In the genomic region with DNA sequence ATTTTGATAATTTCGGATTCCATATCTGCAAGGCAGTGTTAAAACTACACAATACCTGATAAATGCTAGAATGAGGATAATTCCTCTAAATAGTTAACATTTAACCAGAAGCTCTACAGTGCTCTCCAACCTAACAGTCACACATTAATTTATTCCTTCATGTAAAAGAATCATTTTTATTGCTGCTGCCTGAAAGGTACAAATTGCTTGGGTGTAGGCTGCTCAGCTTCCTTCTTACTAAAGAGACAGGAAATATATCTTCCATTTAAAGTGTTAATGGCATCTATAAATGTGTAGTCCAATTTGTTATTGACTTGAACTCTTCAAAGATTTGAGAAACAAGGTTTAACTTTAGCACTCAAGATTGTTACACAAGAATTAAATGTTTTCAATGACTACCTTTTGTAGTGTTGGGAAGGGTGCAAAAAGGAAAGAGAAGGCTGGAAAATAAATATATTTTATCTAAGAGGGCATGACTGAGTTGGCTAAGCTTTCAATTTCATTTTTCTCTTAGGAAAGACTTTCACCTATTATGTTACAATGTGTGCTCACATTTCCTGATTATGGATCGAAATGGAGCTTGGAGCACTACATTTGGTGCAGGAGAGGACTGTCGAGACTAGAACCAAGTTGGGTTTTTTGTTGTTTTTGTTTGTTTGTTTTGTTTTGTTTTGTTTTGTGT, we compare ENCODE assay signal across 32 cellular contexts.
DNase-seq lines count a peak whose midpoint lies in the region; ATAC-seq, FAIRE-seq and TF ChIP-seq lines count a peak whose summit lies in the region.
"Had no signal": no experiment of that assay in that cellular context is flagged by ENCODE, and none has a peak within 500 bp of the region (broad histone marks: within the 10 kb centered on the region; RNA-seq: fewer than 3 reads in every experiment).

No MANE protein-coding gene starts in this region.

- H3K27ac ChIP-seq in CD4-positive, CD25-positive, alpha-beta regulatory T cell (ENCODE audit: insufficient read depth, low read length, poor library complexity, severe bottlenecking): no peak overlapping the region
- H3K27ac ChIP-seq in duodenal mucosa (ENCODE audit: low read depth, low read length): no peak overlapping the region
- H3K27ac ChIP-seq in psoas muscle: no peak overlapping the region
- H3K27ac ChIP-seq: BLaER1 treated with 17β-estradiol and CSF1 and Interleukin-3, amounts not matched to agents 10 nM and 100 nM; epithelial cell of prostate; neutrophil; PC-9; skin epidermis; upper lobe of right lung; WERI-Rb-1 had no signal

- no peaks in the 10 kb centered on the region for H3K9me3 Mint-ChIP-seq in CD4-positive, CD25-positive, alpha-beta regulatory T cell
- H3K9me3 Mint-ChIP-seq in neural crest cell: peaks cover 2% of the 10 kb centered on the region
- H3K9me3 Mint-ChIP-seq: activated T-cell treated with anti-CD3 and anti-CD28 coated beads, Interleukin-2, amount 50 U/mL, for 4 hours had no signal

- peak; percentile 63 for FAIRE-seq in GM19239 (lab: Jason Lieb, UNC)
- FAIRE-seq: keratinocyte had no signal

- DNase-seq in CD4-positive, CD25-positive, alpha-beta regulatory T cell: no peak
- DNase-seq in GM19239 (ENCODE audit: insufficient read length, low spot score) (no peak), neural crest cell (ENCODE audit: low read depth, low spot score) (no peak), psoas muscle (no peak)
- DNase-seq in stimulated activated naive CD4-positive, alpha-beta T cell (lab: John Stamatoyannopoulos, UW): no peak
- DNase-seq: activated CD4-positive, alpha-beta T cell treated with anti-CD3 and anti-CD28 coated beads for 48 hours; activated naive CD4-positive, alpha-beta T cell treated with Interleukin-2 at 50 U/mL for 16 hours; activated T-cell treated with anti-CD3 and anti-CD28 coated beads, Interleukin-2, amount 50 U/mL, for 4 hours; amniotic stem cell; Caco-2; DND-41; effector CD8-positive, alpha-beta T cell; KBM-7; MG63; NCI-H146; NCI-H2107; NK-92 treated with Interleukin-12 subunit alpha and Interleukin-12 subunit beta, amount 100 ng/mL, for 24 hours; PC-9; SHP77; stimulated activated CD4-positive, alpha-beta T cell treated with anti-CD3 and anti-CD28 coated beads, Interleukin-2, amount 100 ng/mL, for 24 hours; substantia nigra; T-helper 9 cell; upper lobe of right lung; WERI-Rb-1 had no signal

- no peaks in the 10 kb centered on the region for H3K27me3 Mint-ChIP-seq in CD4-positive, CD25-positive, alpha-beta regulatory T cell
- H3K27me3 Mint-ChIP-seq in neural crest cell (ENCODE audit: low read depth): no peaks in the 10 kb centered on the region

- TF ChIP-seq CTCF in neural crest cell (conservative IDR thresholded peaks at IDR 0.05): no peak
- TF ChIP-seq CTCF in psoas muscle (IDR thresholded peaks at IDR 0.05): no peak

- no peaks in the 10 kb centered on the region for H3K27me3 ChIP-seq in CD4-positive, CD25-positive, alpha-beta regulatory T cell (ENCODE audit: control insufficient read depth, insufficient read depth, low read length)
- H3K27me3 ChIP-seq in duodenal mucosa (ENCODE audit: control insufficient read depth in 1 of 2, insufficient read depth in 2 of 2, low read length in 2 of 2) (no peaks in the 10 kb centered on the region), psoas muscle (ENCODE audit: insufficient read depth in 3 of 3, low read length in 2 of 3) (no peaks in the 10 kb centered on the region)
- H3K27me3 ChIP-seq: BLaER1 treated with 17β-estradiol and CSF1 and Interleukin-3, amounts not matched to agents 10 nM and 100 nM; MG63; neutrophil; upper lobe of right lung had no signal

- peaks cover 18% of the 10 kb centered on the region for H3K36me3 Mint-ChIP-seq in CD4-positive, CD25-positive, alpha-beta regulatory T cell
- no peaks in the 10 kb centered on the region for H3K36me3 Mint-ChIP-seq in neural crest cell (ENCODE audit: low read depth)

- 70 to 75% (median 73%) methylated on average over 3 of the region's 3 CpGs for WGBS in psoas muscle, 3 donors

- no peak overlapping the region for H3K4me3 Mint-ChIP-seq in CD4-positive, CD25-positive, alpha-beta regulatory T cell
- H3K4me3 Mint-ChIP-seq in neural crest cell: no peak overlapping the region
- H3K4me3 Mint-ChIP-seq: activated T-cell treated with anti-CD3 and anti-CD28 coated beads, Interleukin-2, amount 50 U/mL, for 4 hours had no signal

- no peaks in the 10 kb centered on the region for H3K4me1 ChIP-seq in CD4-positive, CD25-positive, alpha-beta regulatory T cell (ENCODE audit: control insufficient read depth, insufficient read depth, low read length, poor library complexity, severe bottlenecking)
- peaks cover 10 to 30% of the 10 kb centered on the region in 2 donors for H3K4me1 ChIP-seq in duodenal mucosa (ENCODE audit: control insufficient read depth in 1 of 2, insufficient read depth in 2 of 2, low read length in 2 of 2)
- H3K4me1 ChIP-seq in psoas muscle: no peaks in the 10 kb centered on the region
- H3K4me1 ChIP-seq: BLaER1 treated with 17β-estradiol and CSF1 and Interleukin-3, amounts not matched to agents 10 nM and 100 nM had no signal

- no peak overlapping the region for H3K9ac ChIP-seq in duodenal mucosa (ENCODE audit: low read depth in 1 of 2, low read length in 2 of 2)
- H3K9ac ChIP-seq: BLaER1 treated with 17β-estradiol and CSF1 and Interleukin-3, amounts not matched to agents 10 nM and 100 nM had no signal

- peak overlapping the region in 2 of 3 donors; percentile 44 to 84 for H3K27ac Mint-ChIP-seq in CD4-positive, CD25-positive, alpha-beta regulatory T cell
- peak overlapping the region; percentile 58 for H3K27ac Mint-ChIP-seq in neural crest cell (ENCODE audit: unreplicated experiment)

- no peak overlapping the region for H3K4me3 ChIP-seq in CD4-positive, CD25-positive, alpha-beta regulatory T cell (ENCODE audit: low read depth, low read length)
- H3K4me3 ChIP-seq in duodenal mucosa (ENCODE audit: low read depth in 1 of 2, low read length in 2 of 2): peak overlapping the region; percentile 17 to 41
- H3K4me3 ChIP-seq in psoas muscle: no peak overlapping the region
- H3K4me3 ChIP-seq: BLaER1 treated with 17β-estradiol and CSF1 and Interleukin-3, amounts not matched to agents 10 nM and 100 nM; MG63; PC-9; skin epidermis; upper lobe of right lung had no signal

- intact Hi-C loops in psoas muscle (cut with DNase I): no loop called here

- peaks cover 8 to 15% (median 11%) of the 10 kb centered on the region in 4 donors for H3K4me1 Mint-ChIP-seq in CD4-positive, CD25-positive, alpha-beta regulatory T cell
- H3K4me1 Mint-ChIP-seq in neural crest cell: no peaks in the 10 kb centered on the region

- ATAC-seq in CD4-positive, CD25-positive, alpha-beta regulatory T cell (ENCODE audit: low read depth in 2 of 2): no peak
- ATAC-seq in psoas muscle (no peak), GM21381 (IDR thresholded peaks at IDR 0.05; ENCODE audit: unreplicated experiment) (no peak)
- ATAC-seq: activated T-cell treated with anti-CD3 and anti-CD28 coated beads, Interleukin-2, amount 50 U/mL, for 4 hours; HCT116; upper lobe of right lung had no signal

- no peaks in the 10 kb centered on the region for H3K9me3 ChIP-seq in CD4-positive, CD25-positive, alpha-beta regulatory T cell (ENCODE audit: control insufficient read depth in 2 of 2, low read length in 2 of 2)
- H3K9me3 ChIP-seq in duodenal mucosa (ENCODE audit: control insufficient read depth in 1 of 2, low read length in 2 of 2) (no peaks in the 10 kb centered on the region), psoas muscle (no peaks in the 10 kb centered on the region)
- H3K9me3 ChIP-seq: Caco-2, MG63, neutrophil, upper lobe of right lung had no signal

- no peaks in the 10 kb centered on the region for H3K36me3 ChIP-seq in CD4-positive, CD25-positive, alpha-beta regulatory T cell (ENCODE audit: control insufficient read depth, insufficient read depth, low read length)
- peaks cover 0 to 6% of the 10 kb centered on the region in 2 donors for H3K36me3 ChIP-seq in duodenal mucosa (ENCODE audit: control insufficient read depth in 1 of 2, insufficient read depth in 2 of 2, low read length in 2 of 2)
- no peaks in the 10 kb centered on the region for H3K36me3 ChIP-seq in psoas muscle (ENCODE audit: insufficient read depth in 1 of 2, low read depth in 1 of 2)
- H3K36me3 ChIP-seq: MG63, neutrophil, upper lobe of right lung, WERI-Rb-1 had no signal

Comparison
In these comparisons a context has a peak if more than half of its experiments do, and no peak if none do; other contexts are left out.
1. H3K4me3 ChIP-seq: peak in duodenal mucosa (2 of 2); none in CD4-positive, CD25-positive, alpha-beta regulatory T cell (single experiment) and psoas muscle (single experiment).